Comparison of ENCODE assay signal across 8 cellular contexts in the genomic region with DNA sequence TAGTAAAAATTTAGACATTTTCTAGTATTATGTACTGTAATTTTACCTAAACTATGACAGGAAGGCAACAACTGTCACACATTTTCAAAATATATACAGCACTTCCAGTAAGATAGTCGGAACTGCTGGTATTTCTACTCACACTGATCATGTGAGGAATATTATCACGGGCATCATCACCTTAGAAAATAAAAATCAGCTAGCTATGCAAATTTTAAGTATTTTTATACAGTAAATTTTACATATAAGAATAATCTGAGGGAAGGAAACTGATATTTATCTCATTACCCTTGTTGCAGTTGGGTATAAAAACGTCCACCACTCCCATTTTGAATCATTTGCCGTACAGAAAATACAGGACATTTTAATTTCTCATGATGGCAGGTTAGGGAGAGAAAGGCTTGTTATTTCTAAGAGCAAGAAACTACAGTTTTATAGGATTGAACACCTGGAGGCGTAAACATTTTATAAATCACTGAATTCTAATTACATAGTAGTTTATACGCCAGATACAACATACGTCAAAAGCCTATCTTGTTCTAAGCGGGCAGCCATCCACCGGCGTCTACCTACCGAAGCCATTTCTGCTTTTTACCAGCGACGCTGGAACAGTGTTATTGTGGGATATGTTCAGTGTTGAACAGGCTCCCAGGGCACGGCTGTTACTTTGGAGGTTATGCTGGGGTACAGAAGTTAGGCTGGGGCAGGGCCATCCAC. TPM values are rescaled to one million over a fixed set of nuclear protein-coding genes. Genes with fewer than 3 reads are reported as not detected.
A peak's percentile ranks its signal among the peaks of the same experiment; 100 is the strongest.
DNase-seq lines count a peak whose midpoint lies in the region; ATAC-seq, FAIRE-seq and TF ChIP-seq lines count a peak whose summit lies in the region.

No MANE protein-coding gene starts in this region.

- no peak for FAIRE-seq in pancreas (lab: Jason Lieb, UNC)

- no peak for TF ChIP-seq CTCF in fibroblast of mammary gland (conservative IDR thresholded peaks at IDR 0.05; ENCODE audit: control insufficient read depth, insufficient read depth, low read depth, low read length)
- no peak for TF ChIP-seq CTCF in pancreas (IDR thresholded peaks at IDR 0.05)

- H3K27me3 ChIP-seq in HUES48 (ENCODE audit: control insufficient read depth, insufficient read depth, low read length): no peaks in the 10 kb centered on the region
- H3K27me3 ChIP-seq in pancreas: no peaks in the 10 kb centered on the region

- peak overlapping the region; percentile 87 for H3K27ac Mint-ChIP-seq in T-helper 17 cell

- H3K9me3 ChIP-seq in HUES48 (ENCODE audit: control insufficient read depth, insufficient read depth, low read length) (no peaks in the 10 kb centered on the region), T-helper 17 cell (ENCODE audit: control insufficient read depth, low read length, poor library complexity, severe bottlenecking) (no peaks in the 10 kb centered on the region), pancreas (no peaks in the 10 kb centered on the region)

- peaks cover 23% of the 10 kb centered on the region for H3K27me3 Mint-ChIP-seq in T-helper 17 cell

- H3K4me1 ChIP-seq in HUES48 (ENCODE audit: control insufficient read depth, insufficient read depth, low read length): peaks cover 29% of the 10 kb centered on the region
- H3K4me1 ChIP-seq in pancreas: peaks cover 5 to 25% (median 5%) of the 10 kb centered on the region in 3 donors

- peak; percentile 58 for ATAC-seq in T-helper 17 cell
- no peak for ATAC-seq in pancreas
- ATAC-seq in HG03378 (IDR thresholded peaks at IDR 0.05; ENCODE audit: unreplicated experiment): no peak

- peak overlapping the region; percentile 94 for H3K4me3 Mint-ChIP-seq in T-helper 17 cell

- H3K36me3 Mint-ChIP-seq in T-helper 17 cell (ENCODE audit: low read depth): peaks cover 3% of the 10 kb centered on the region

- peak overlapping the region; percentile 88 for H3K9ac ChIP-seq in HUES48 (ENCODE audit: low read depth, low read length)

- H3K4me1 Mint-ChIP-seq in T-helper 17 cell: peaks cover 13% of the 10 kb centered on the region

- H3K4me3 ChIP-seq in HUES48 (ENCODE audit: low read depth, low read length) (peak overlapping the region; percentile 94), fibroblast of mammary gland (ENCODE audit: control insufficient read depth, low read depth, low read length) (peak overlapping the region; percentile 92), pancreas (peak overlapping the region; percentile 70 to 88 (median 84))

- WGBS in pancreas, 2 donors: 2 to 3% methylated on average over 14 of the region's 14 CpGs

- H3K36me3 ChIP-seq in HUES48 (ENCODE audit: control insufficient read depth, insufficient read depth, low read length) (no peaks in the 10 kb centered on the region), pancreas (no peaks in the 10 kb centered on the region)

- DNase-seq in DMS114 treated with DMSO at 0.1 percent for 48 hours (lab: John Stamatoyannopoulos, UW; ENCODE audit: unreplicated experiment) (peak; percentile 61), T-helper 17 cell (no peak), fibroblast of mammary gland (ENCODE audit: low read depth) (peak; percentile 16), pancreas (no peak), NCI-H128 (lab: John Stamatoyannopoulos, UW; ENCODE audit: unreplicated experiment) (no peak), cortex of kidney (lab: John Stamatoyannopoulos, UW) (no peak)

- H3K27ac ChIP-seq in HUES48 (ENCODE audit: low read depth, low read length) (peak overlapping the region; percentile 97), pancreas (peak overlapping the region; percentile 95 to 98 (median 96))

- intact Hi-C loops in pancreas (cut with DNase I): no loop called here

RNA-seq across cellular contexts. Expression of a gene that starts 0.7 kb away (rescaled TPM):
- total RNA-seq in T-helper 17 cell (10 to 100 TPM; 66.3 to 73.2 TPM), pancreas (10 to 100 TPM; 37.9 to 58.9 (median 48.2) TPM)
- 10 to 100 TPM in 1 of 2 donors, 1 to 10 TPM in 1; 5.5 to 11.2 TPM for polyA plus RNA-seq in pancreas

Comparison
In these comparisons a context has a peak if more than half of its experiments do, and no peak if none do; other contexts are left out.
1. DNase-seq: peak in DMS114 treated with DMSO at 0.1 percent for 48 hours (single experiment) and fibroblast of mammary gland (single experiment); none in T-helper 17 cell (0 of 3), pancreas (0 of 6), NCI-H128 (single experiment) and cortex of kidney (single experiment).
2. Peak in every context shown above with its lines, with median percentiles within 50 percentile points of each other: H3K4me3 ChIP-seq.